Comparison of ENCODE assay signal across 28 cellular contexts in genomic region chr2:6785511-6785910, GRCh38.
"Had no signal": no experiment of that assay in that cellular context is flagged by ENCODE, and none has a peak within 500 bp of the region (broad histone marks: within the 10 kb centered on the region; RNA-seq: fewer than 3 reads in every experiment).

No MANE protein-coding gene starts in this region.

- H3K4me1 ChIP-seq: ascending aorta had no signal

- H3K27me3 ChIP-seq: ascending aorta had no signal

- H3K9me3 Mint-ChIP-seq: activated CD4-positive, alpha-beta memory T cell treated with anti-CD3 and anti-CD28 coated beads for 36 hours; activated CD4-positive, alpha-beta T cell treated with anti-CD3 and anti-CD28 coated beads, Interleukin-2, amount 10 ng/mL, durations not matched to agents 24 days and 14 days; activated naive CD4-positive, alpha-beta T cell treated with anti-CD3 and anti-CD28 coated beads, Interleukin-2, amount 10 ng/mL, durations not matched to agents 7 days and 5 days; activated naive CD4-positive, alpha-beta T cell treated with anti-CD3 and anti-CD28 coated beads, Interleukin-2, amount 50 U/mL, for 72 hours; activated naive CD8-positive, alpha-beta T cell treated with anti-CD3 and anti-CD28 coated beads, Interleukin-2, amount 10 ng/mL, durations not matched to agents 7 days and 5 days; activated T-cell treated with anti-CD3 and anti-CD28 coated beads, Interleukin-2, amount 50 U/mL, for 24 hours; central memory CD8-positive, alpha-beta T cell; dendritic cell treated with granulocyte-macrophage colony-stimulating factor and Interleukin-4, amounts not matched to agents 40 ng/mL and 50 ng/mL, for 4 days; endodermal cell had no signal

- H3K36me3 ChIP-seq: ascending aorta had no signal

- H3K4me3 ChIP-seq: ascending aorta, coronary artery, dorsolateral prefrontal cortex had no signal

- H3K27me3 Mint-ChIP-seq: activated CD4-positive, alpha-beta T cell treated with anti-CD3 and anti-CD28 coated beads, Interleukin-2, amount 10 ng/mL, durations not matched to agents 24 days and 14 days; activated naive CD4-positive, alpha-beta T cell treated with anti-CD3 and anti-CD28 coated beads, Interleukin-2, amount 10 ng/mL, durations not matched to agents 7 days and 5 days had no signal

- H3K9me3 ChIP-seq: ascending aorta had no signal

- ATAC-seq: activated CD4-positive, alpha-beta T cell treated with anti-CD3 and anti-CD28 coated beads for 36 hours; activated CD8-positive, alpha-beta memory T cell treated with anti-CD3 and anti-CD28 coated beads, Interleukin-2, amount 10 ng/mL, durations not matched to agents 7 days and 5 days; activated CD8-positive, alpha-beta T cell treated with anti-CD3 and anti-CD28 coated beads, Interleukin-2, amount 10 ng/mL, durations not matched to agents 7 days and 5 days; activated naive CD4-positive, alpha-beta T cell treated with anti-CD3 and anti-CD28 coated beads, Interleukin-2, amount 50 U/mL, for 72 hours; activated T-cell treated with anti-CD3 and anti-CD28 coated beads, Interleukin-2, amount 50 U/mL, for 72 hours; esophagus mucosa had no signal

- H3K4me1 Mint-ChIP-seq: endodermal cell had no signal

- H3K36me3 Mint-ChIP-seq: activated CD4-positive, alpha-beta memory T cell treated with anti-CD3 and anti-CD28 coated beads for 36 hours; activated CD8-positive, alpha-beta memory T cell treated with anti-CD3 and anti-CD28 coated beads, Interleukin-2, amount 10 ng/mL, durations not matched to agents 7 days and 5 days; activated naive CD4-positive, alpha-beta T cell treated with anti-CD3 and anti-CD28 coated beads, Interleukin-2, amount 10 ng/mL, durations not matched to agents 7 days and 5 days; activated naive CD4-positive, alpha-beta T cell treated with anti-CD3 and anti-CD28 coated beads, Interleukin-2, amount 50 U/mL, for 72 hours; activated naive CD8-positive, alpha-beta T cell treated with anti-CD3 and anti-CD28 coated beads, Interleukin-2, amount 10 ng/mL, durations not matched to agents 7 days and 5 days; brain had no signal

- H3K27ac Mint-ChIP-seq: activated CD4-positive, alpha-beta memory T cell treated with anti-CD3 and anti-CD28 coated beads for 36 hours; activated CD4-positive, alpha-beta T cell treated with anti-CD3 and anti-CD28 coated beads for 36 hours; activated CD4-positive, alpha-beta T cell treated with anti-CD3 and anti-CD28 coated beads, Interleukin-2, amount 10 ng/mL, durations not matched to agents 24 days and 14 days; activated CD8-positive, alpha-beta memory T cell treated with anti-CD3 and anti-CD28 coated beads, Interleukin-2, amount 10 ng/mL, durations not matched to agents 7 days and 5 days; activated CD8-positive, alpha-beta T cell treated with anti-CD3 and anti-CD28 coated beads, Interleukin-2, amount 10 ng/mL, durations not matched to agents 7 days and 5 days; activated naive CD4-positive, alpha-beta T cell treated with anti-CD3 and anti-CD28 coated beads, Interleukin-2, amount 10 ng/mL, durations not matched to agents 7 days and 5 days; activated naive CD4-positive, alpha-beta T cell treated with anti-CD3 and anti-CD28 coated beads, Interleukin-2, amount 50 U/mL, for 72 hours; activated naive CD8-positive, alpha-beta T cell treated with anti-CD3 and anti-CD28 coated beads, Interleukin-2, amount 10 ng/mL, durations not matched to agents 7 days and 5 days; activated T-cell treated with anti-CD3 and anti-CD28 coated beads, Interleukin-2, amount 50 U/mL, for 24 hours; activated T-cell treated with anti-CD3 and anti-CD28 coated beads, Interleukin-2, amount 50 U/mL, for 72 hours; brain; dendritic cell treated with granulocyte-macrophage colony-stimulating factor and Interleukin-4, amounts not matched to agents 40 ng/mL and 50 ng/mL, for 4 days; endodermal cell had no signal

- H3K4me3 Mint-ChIP-seq: activated CD4-positive, alpha-beta memory T cell treated with anti-CD3 and anti-CD28 coated beads for 36 hours; activated CD4-positive, alpha-beta T cell treated with anti-CD3 and anti-CD28 coated beads for 36 hours; activated CD4-positive, alpha-beta T cell treated with anti-CD3 and anti-CD28 coated beads, Interleukin-2, amount 10 ng/mL, durations not matched to agents 24 days and 14 days; activated CD8-positive, alpha-beta memory T cell treated with anti-CD3 and anti-CD28 coated beads, Interleukin-2, amount 10 ng/mL, durations not matched to agents 7 days and 5 days; activated CD8-positive, alpha-beta T cell treated with anti-CD3 and anti-CD28 coated beads, Interleukin-2, amount 10 ng/mL, durations not matched to agents 7 days and 5 days; activated naive CD4-positive, alpha-beta T cell treated with anti-CD3 and anti-CD28 coated beads, Interleukin-2, amount 10 ng/mL, durations not matched to agents 7 days and 5 days; activated naive CD8-positive, alpha-beta T cell treated with anti-CD3 and anti-CD28 coated beads, Interleukin-2, amount 10 ng/mL, durations not matched to agents 7 days and 5 days; activated T-cell treated with anti-CD3 and anti-CD28 coated beads, Interleukin-2, amount 50 U/mL, for 24 hours; activated T-cell treated with anti-CD3 and anti-CD28 coated beads, Interleukin-2, amount 50 U/mL, for 72 hours; brain; central memory CD8-positive, alpha-beta T cell; dendritic cell treated with granulocyte-macrophage colony-stimulating factor and Interleukin-4, amounts not matched to agents 40 ng/mL and 50 ng/mL, for 4 days; endodermal cell had no signal

- DNase-seq: activated CD4-positive, alpha-beta memory T cell treated with anti-CD3 and anti-CD28 coated beads for 36 hours; activated CD4-positive, alpha-beta T cell treated with anti-CD3 and anti-CD28 coated beads for 36 hours; activated CD4-positive, alpha-beta T cell treated with anti-CD3 and anti-CD28 coated beads, Interleukin-2, amount 10 ng/mL, durations not matched to agents 24 days and 14 days; activated CD4-positive, CD25-positive, alpha-beta regulatory T cell; activated CD4-positive, CD25-positive, alpha-beta regulatory T cell treated with anti-CD3 and anti-CD28 coated beads, Interleukin-2, amount 50 U/mL, for 72 hours; activated CD8-positive, alpha-beta memory T cell treated with anti-CD3 and anti-CD28 coated beads, Interleukin-2, amount 10 ng/mL, durations not matched to agents 7 days and 5 days; activated CD8-positive, alpha-beta memory T cell treated with anti-CD3 and anti-CD28 coated beads, Interleukin-2, amount 50 U/mL, for 48 hours; activated CD8-positive, alpha-beta T cell treated with anti-CD3 and anti-CD28 coated beads, Interleukin-2, amount 10 ng/mL, durations not matched to agents 7 days and 5 days; activated gamma-delta T cell; activated naive CD4-positive, alpha-beta T cell; activated naive CD4-positive, alpha-beta T cell treated with anti-CD3 and anti-CD28 coated beads, Interleukin-2, amount 10 ng/mL, durations not matched to agents 7 days and 5 days; activated naive CD8-positive, alpha-beta T cell treated with anti-CD3 and anti-CD28 coated beads, Interleukin-2, amount 10 ng/mL, durations not matched to agents 7 days and 5 days; activated T-cell treated with anti-CD3 and anti-CD28 coated beads for 4 hours; activated T-cell treated with anti-CD3 and anti-CD28 coated beads, Interleukin-2, amount 50 U/mL, for 24 hours; activated T-cell treated with anti-CD3 and anti-CD28 coated beads, Interleukin-2, amount 50 U/mL, for 72 hours; dorsolateral prefrontal cortex; effector memory CD4-positive, alpha-beta T cell; endodermal cell; foreskin fibroblast; head of caudate nucleus; T-helper 2 cell had no signal

- H3K27ac ChIP-seq: ascending aorta, coronary artery, dorsolateral prefrontal cortex had no signal
